9 cellular contexts compared by ENCODE assay signal in genomic region chr11:17760102-17761029, GRCh38. TPM values are rescaled to one million over a fixed set of nuclear protein-coding genes. Genes with fewer than 3 reads are reported as not detected.
DNase-seq lines count a peak whose midpoint lies in the region; ATAC-seq and TF ChIP-seq lines count a peak whose summit lies in the region.
"Had no signal": no experiment of that assay in that cellular context is flagged by ENCODE, and none has a peak within 500 bp of the region (broad histone marks: within the 10 kb centered on the region; RNA-seq: fewer than 3 reads in every experiment).

No MANE protein-coding gene starts in this region.

- TF ChIP-seq CTCF in H9 (conservative IDR thresholded peaks at IDR 0.05): peak; percentile 84
- no peak for TF ChIP-seq CTCF in activated CD8-positive, alpha-beta T cell treated with anti-CD3 and anti-CD28 coated beads for 36 hours (IDR thresholded peaks at IDR 0.05)

- no peak overlapping the region for H2AFZ ChIP-seq in H9 (ENCODE audit: low read length)

- H4K8ac ChIP-seq in H9 (replicated peaks; ENCODE audit: insufficient read length, low read depth, low read length): no peak overlapping the region

- H3K9me3 Mint-ChIP-seq in H9: no peaks in the 10 kb centered on the region; a peak in 2 of 5 replicates
- no peaks in the 10 kb centered on the region for H3K9me3 Mint-ChIP-seq in activated CD8-positive, alpha-beta T cell treated with anti-CD3 and anti-CD28 coated beads for 36 hours
- no peaks in the 10 kb centered on the region for H3K9me3 Mint-ChIP-seq in stimulated activated effector memory CD8-positive, alpha-beta T cell treated with anti-CD3 and anti-CD28 coated beads, Interleukin-12 subunit alpha, Interleukin-12 subunit beta, amount 100 ng/mL, for 72 hours
- H3K9me3 Mint-ChIP-seq: central memory CD8-positive, alpha-beta T cell had no signal

- H2AK5ac ChIP-seq in H9 (ENCODE audit: insufficient read length, low read length): no peak overlapping the region

- H3K4ac ChIP-seq in H9 (ENCODE audit: low read depth, low read length): no peak overlapping the region

- peak; percentile 88 for ATAC-seq in activated CD8-positive, alpha-beta T cell treated with anti-CD3 and anti-CD28 coated beads for 36 hours
- ATAC-seq in left ventricle myocardium superior: peak; percentile 94
- ATAC-seq in stimulated activated effector memory CD8-positive, alpha-beta T cell treated with anti-CD3 and anti-CD28 coated beads, Interleukin-12 subunit alpha, Interleukin-12 subunit beta, amount 100 ng/mL, for 72 hours: peak; percentile 75

- H2BK12ac ChIP-seq in H9 (ENCODE audit: insufficient read length, low read depth, low read length): no peak overlapping the region

- H3K9me3 ChIP-seq in H9 (ENCODE audit: control insufficient read depth, low read depth, low read length): no peaks in the 10 kb centered on the region

- POLR2A ChIA-PET in activated CD8-positive, alpha-beta T cell treated with anti-CD3 and anti-CD28 coated beads for 36 hours (lab: Charles Lee): no interaction called here

- H3T11ph ChIP-seq in H9 (ENCODE audit: low read length): no peak overlapping the region

- intact Hi-C loops in activated CD8-positive, alpha-beta T cell treated with anti-CD3 and anti-CD28 coated beads for 36 hours (cut with micrococcal nuclease): no loop called here
- intact Hi-C loops in left ventricle myocardium superior (cut with micrococcal nuclease): loop anchor here (10.0 kb wide), 1 partner anchor 214 kb away; no protein-coding TSS in a partner anchor

- no peaks in the 10 kb centered on the region for H3K36me3 Mint-ChIP-seq in H9 (ENCODE audit: insufficient read depth in 1 of 3, low read depth in 3 of 3)
- no peaks in the 10 kb centered on the region for H3K36me3 Mint-ChIP-seq in activated CD8-positive, alpha-beta T cell treated with anti-CD3 and anti-CD28 coated beads for 36 hours (ENCODE audit: low read depth)
- no peaks in the 10 kb centered on the region for H3K36me3 Mint-ChIP-seq in stimulated activated effector memory CD8-positive, alpha-beta T cell treated with anti-CD3 and anti-CD28 coated beads, Interleukin-12 subunit alpha, Interleukin-12 subunit beta, amount 100 ng/mL, for 72 hours

- peaks cover 2 to 7% of the 10 kb centered on the region in 2 experiments; a peak in 3 of 4 replicates for H3K4me1 Mint-ChIP-seq in H9
- no peaks in the 10 kb centered on the region for H3K4me1 Mint-ChIP-seq in activated CD8-positive, alpha-beta T cell treated with anti-CD3 and anti-CD28 coated beads for 36 hours (ENCODE audit: low read depth)
- no peaks in the 10 kb centered on the region for H3K4me1 Mint-ChIP-seq in stimulated activated effector memory CD8-positive, alpha-beta T cell treated with anti-CD3 and anti-CD28 coated beads, Interleukin-12 subunit alpha, Interleukin-12 subunit beta, amount 100 ng/mL, for 72 hours
- H3K4me1 Mint-ChIP-seq: central memory CD8-positive, alpha-beta T cell had no signal

- no peak overlapping the region for H2BK15ac ChIP-seq in H9 (ENCODE audit: low read depth, low read length)

- no peak overlapping the region for H3K4me2 ChIP-seq in H9 (ENCODE audit: insufficient read depth, insufficient read length, low read length)

- no peaks in the 10 kb centered on the region for H3K79me1 ChIP-seq in H9 (ENCODE audit: insufficient read depth, low read depth, low read length, poor library complexity, severe bottlenecking)

- no peak overlapping the region for H3K56ac ChIP-seq in H9 (ENCODE audit: insufficient read length, low read depth, low read length)

- H2BK120ac ChIP-seq in H9 (ENCODE audit: low read depth, low read length, poor library complexity, severe bottlenecking): no peak overlapping the region

- H4K91ac ChIP-seq in H9 (ENCODE audit: insufficient read length, low read depth, low read length): no peak overlapping the region

- no peak overlapping the region for H3K23ac ChIP-seq in H9 (ENCODE audit: insufficient read length, low read depth, low read length)

- H2BK5ac ChIP-seq in H9 (ENCODE audit: insufficient read length, low read length): no peak overlapping the region

- H3K27ac Mint-ChIP-seq in H9: peak overlapping the region in 1 of 3 experiments; percentile 18; a peak in 2 of 7 replicates
- no peak overlapping the region for H3K27ac Mint-ChIP-seq in activated CD8-positive, alpha-beta T cell treated with anti-CD3 and anti-CD28 coated beads for 36 hours
- H3K27ac Mint-ChIP-seq in stimulated activated effector memory CD8-positive, alpha-beta T cell treated with anti-CD3 and anti-CD28 coated beads, Interleukin-12 subunit alpha, Interleukin-12 subunit beta, amount 100 ng/mL, for 72 hours: no peak overlapping the region

- no peaks in the 10 kb centered on the region for H3K79me2 ChIP-seq in H9 (ENCODE audit: insufficient read depth, low read length)

- H4K5ac ChIP-seq in H9 (ENCODE audit: insufficient read length, low read depth, low read length): no peak overlapping the region

- H3K9ac ChIP-seq in H9 (ENCODE audit: extremely low read depth, insufficient read length, low read length): no peak overlapping the region

- H3K14ac ChIP-seq in H9 (ENCODE audit: insufficient read depth, low read length): no peak overlapping the region

- peaks cover 3% of the 10 kb centered on the region for H4K20me1 ChIP-seq in H9 (ENCODE audit: control insufficient read depth, insufficient read depth, insufficient read length)

- WGBS in H9 (ENCODE audit: extremely low coverage, insufficient read length, low lambda C conversion rate): no CpG with 5 or more reads among the region's 23 CpGs

- H3K4me3 Mint-ChIP-seq in H9: no peak overlapping the region
- H3K4me3 Mint-ChIP-seq in activated CD8-positive, alpha-beta T cell treated with anti-CD3 and anti-CD28 coated beads for 36 hours: no peak overlapping the region
- no peak overlapping the region for H3K4me3 Mint-ChIP-seq in stimulated activated effector memory CD8-positive, alpha-beta T cell treated with anti-CD3 and anti-CD28 coated beads, Interleukin-12 subunit alpha, Interleukin-12 subunit beta, amount 100 ng/mL, for 72 hours
- H3K4me3 Mint-ChIP-seq: central memory CD8-positive, alpha-beta T cell had no signal

- H3K27me3 ChIP-seq in H9 (ENCODE audit: insufficient read depth, low read length): no peaks in the 10 kb centered on the region

- no peaks in the 10 kb centered on the region for H3K23me2 ChIP-seq in H9 (ENCODE audit: insufficient read length, low read depth, low read length, poor library complexity, severe bottlenecking)

- H3K4me1 ChIP-seq in H9 (ENCODE audit: insufficient read depth, low read length): no peaks in the 10 kb centered on the region

- DNase-seq in activated T-cell treated with anti-CD3 and anti-CD28 coated beads for 48 hours (ENCODE audit: low read depth) (peak; percentile 23), H9 (peak; percentile 92), NCI-H146 treated with DMSO at 0.1 percent for 48 hours (lab: John Stamatoyannopoulos, UW; ENCODE audit: unreplicated experiment) (peak; percentile 62), left ventricle myocardium superior (peak; percentile 71)
- no peak for DNase-seq in activated T-cell treated with anti-CD3 and anti-CD28 coated beads, Interleukin-2, amount 50 U/mL, for 1 hour
- peak; percentile 62 for DNase-seq in activated CD8-positive, alpha-beta T cell treated with anti-CD3 and anti-CD28 coated beads for 36 hours
- peak in 1 of 2 donors; percentile 62 for DNase-seq in stimulated activated effector memory CD8-positive, alpha-beta T cell treated with anti-CD3 and anti-CD28 coated beads, Interleukin-12 subunit alpha, Interleukin-12 subunit beta, amount 100 ng/mL, for 72 hours (ENCODE audit: low spot score in 2 of 2)
- no peak for DNase-seq in activated CD4-positive, CD25-positive, alpha-beta regulatory T cell treated with anti-CD3 and anti-CD28 coated beads, Interleukin-2, amount 50 U/mL, for 72 hours

- CTCF ChIA-PET in activated CD8-positive, alpha-beta T cell treated with anti-CD3 and anti-CD28 coated beads for 36 hours (lab: Charles Lee): interaction anchor here (0.6 to 1.6 kb wide), 7 partner anchors 29 to 218 kb away, joined by 3 to 6 read pairs (median 3); no protein-coding TSS in a partner anchor

- H3K27me3 Mint-ChIP-seq in H9 (ENCODE audit: low read depth): peaks cover 22% of the 10 kb centered on the region
- peaks cover 3% of the 10 kb centered on the region for H3K27me3 Mint-ChIP-seq in activated CD8-positive, alpha-beta T cell treated with anti-CD3 and anti-CD28 coated beads for 36 hours

- H3K27ac ChIP-seq in H9 (ENCODE audit: insufficient read length, low read depth, low read length): no peak overlapping the region

- H3K18ac ChIP-seq in H9 (ENCODE audit: insufficient read length, low read depth, low read length): no peak overlapping the region

- H2BK20ac ChIP-seq in H9 (ENCODE audit: low read depth, low read length, poor library complexity, severe bottlenecking): no peak overlapping the region

RNA-seq across cellular contexts. Expression of gene KCNC1, which starts 25.8 kb away (rescaled TPM):
- 0.04 TPM in 1 of 2 replicates, not detected in the other for total RNA-seq in H9 (2021)
- total RNA-seq in activated CD8-positive, alpha-beta T cell treated with anti-CD3 and anti-CD28 coated beads for 36 hours: not detected
- total RNA-seq in left ventricle myocardium superior: not detected

RNA-seq across cellular contexts. Expression of gene MYOD1, which starts 41.0 kb away (rescaled TPM):
- not detected in 2 replicates for total RNA-seq in H9 (2021)
- total RNA-seq in activated CD8-positive, alpha-beta T cell treated with anti-CD3 and anti-CD28 coated beads for 36 hours: not detected
- total RNA-seq in left ventricle myocardium superior: not detected

Comparison
In these comparisons a context has a peak if more than half of its experiments do, and no peak if none do; other contexts are left out.
1. DNase-seq: peak in activated T-cell treated with anti-CD3 and anti-CD28 coated beads for 48 hours (single experiment), H9 (single experiment), NCI-H146 treated with DMSO at 0.1 percent for 48 hours (single experiment), activated CD8-positive, alpha-beta T cell treated with anti-CD3 and anti-CD28 coated beads for 36 hours (single experiment) and left ventricle myocardium superior (single experiment); none in activated T-cell treated with anti-CD3 and anti-CD28 coated beads, Interleukin-2, amount 50 U/mL, for 1 hour (single experiment) and activated CD4-positive, CD25-positive, alpha-beta regulatory T cell treated with anti-CD3 and anti-CD28 coated beads, Interleukin-2, amount 50 U/mL, for 72 hours (single experiment).
2. Peak in every context shown above with its lines, with median percentiles within 50 percentile points of each other: ATAC-seq.